1 cellular context compared by ENCODE assay signal in the genomic region with DNA sequence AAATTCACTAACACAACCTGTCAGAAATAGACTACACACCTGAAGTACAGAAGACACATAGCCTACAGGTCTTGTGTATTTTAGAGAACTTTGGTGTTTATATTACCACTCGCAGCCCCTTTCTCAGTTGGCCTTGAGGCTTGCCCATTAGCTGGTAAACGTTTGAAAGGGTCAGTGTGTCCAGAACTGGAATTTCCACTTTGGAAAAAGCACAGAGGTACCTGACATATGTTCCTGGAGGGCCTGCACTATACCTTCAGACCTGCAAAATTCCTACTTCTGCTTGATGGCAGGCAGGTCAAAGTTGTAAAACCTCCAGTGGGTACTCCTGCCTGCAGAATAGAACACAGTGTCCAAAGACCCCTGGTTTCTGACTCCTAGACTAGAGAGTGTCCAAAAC.
TF ChIP-seq lines count a peak whose summit lies in the region.

No MANE protein-coding gene starts in this region.

TF ChIP-seq in HepG2, 621 proteins besides CTCF, POLR2A, EP300 and RAD21:
- peak; percentile 35; the same call in 1 of the 2 replicates for TF ChIP-seq ARID5B (CRISPR knock-in tag; IDR thresholded peaks at IDR 0.05)
- 0 out of 2 replicates have a peak, but pooled peaks have one; percentile 13 for TF ChIP-seq BCL6 (CRISPR knock-in tag; IDR thresholded peaks at IDR 0.05)
- no peak for TF ChIP-seq BRCA1 (CRISPR knock-in tag; IDR thresholded peaks at IDR 0.05)
- 0 out of 2 replicates have a peak, but pooled peaks have one; percentile 10 for TF ChIP-seq RXRB (CRISPR knock-in tag; IDR thresholded peaks at IDR 0.05; ENCODE audit: borderline replicate concordance)
- TF ChIP-seq SOX6 (IDR thresholded peaks at IDR 0.05): no peak
- TF ChIP-seq SOX6 (CRISPR knock-in tag; IDR thresholded peaks at IDR 0.05): 0 out of 2 replicates have a peak, but pooled peaks have one; percentile 16
- TF ChIP-seq HDAC1 (CRISPR knock-in tag; IDR thresholded peaks at IDR 0.05): peak; percentile 26; the same call in 1 of the 2 replicates
- peak; percentile 7; the same call in 1 of the 2 replicates for TF ChIP-seq ZMYM4 (CRISPR knock-in tag; IDR thresholded peaks at IDR 0.05)
- 0 out of 2 replicates have a peak, but pooled peaks have one; percentile 22 for TF ChIP-seq SAP130 (CRISPR knock-in tag; IDR thresholded peaks at IDR 0.05; ENCODE audit: low read depth)
- peak; percentile 16; the same call in 1 of the 2 replicates for TF ChIP-seq SALL1 (CRISPR knock-in tag; IDR thresholded peaks at IDR 0.05)
- peak; percentile 19; the same call in 1 of the 2 replicates for TF ChIP-seq AHDC1 (CRISPR knock-in tag; IDR thresholded peaks at IDR 0.05; ENCODE audit: borderline replicate concordance)
- TF ChIP-seq SOX13 (IDR thresholded peaks at IDR 0.05): no peak
- peak in 1 of 2 experiments; percentile 30; a peak in 1 of 4 replicates for TF ChIP-seq SOX13 (CRISPR knock-in tag; conservative IDR thresholded peaks at IDR 0.05 in 1 of 2, IDR thresholded peaks at IDR 0.05 in 1 of 2)
- no peak for TF ChIP-seq TOPORS (CRISPR knock-in tag; IDR thresholded peaks at IDR 0.05)
- no peak for TF ChIP-seq TFAP4 (IDR thresholded peaks at IDR 0.05; ENCODE audit: borderline replicate concordance, low read depth)
- no peak for TF ChIP-seq KDM5B (CRISPR knock-in tag; IDR thresholded peaks at IDR 0.05; ENCODE audit: borderline replicate concordance)
- TF ChIP-seq FOXA3 (CRISPR knock-in tag; IDR thresholded peaks at IDR 0.05): 0 out of 2 replicates have a peak, but pooled peaks have one; percentile 40
- 0 out of 2 replicates have a peak, but pooled peaks have one; percentile 12 for TF ChIP-seq PPARG (CRISPR knock-in tag; conservative IDR thresholded peaks at IDR 0.05)
- TF ChIP-seq, protein P1, sequence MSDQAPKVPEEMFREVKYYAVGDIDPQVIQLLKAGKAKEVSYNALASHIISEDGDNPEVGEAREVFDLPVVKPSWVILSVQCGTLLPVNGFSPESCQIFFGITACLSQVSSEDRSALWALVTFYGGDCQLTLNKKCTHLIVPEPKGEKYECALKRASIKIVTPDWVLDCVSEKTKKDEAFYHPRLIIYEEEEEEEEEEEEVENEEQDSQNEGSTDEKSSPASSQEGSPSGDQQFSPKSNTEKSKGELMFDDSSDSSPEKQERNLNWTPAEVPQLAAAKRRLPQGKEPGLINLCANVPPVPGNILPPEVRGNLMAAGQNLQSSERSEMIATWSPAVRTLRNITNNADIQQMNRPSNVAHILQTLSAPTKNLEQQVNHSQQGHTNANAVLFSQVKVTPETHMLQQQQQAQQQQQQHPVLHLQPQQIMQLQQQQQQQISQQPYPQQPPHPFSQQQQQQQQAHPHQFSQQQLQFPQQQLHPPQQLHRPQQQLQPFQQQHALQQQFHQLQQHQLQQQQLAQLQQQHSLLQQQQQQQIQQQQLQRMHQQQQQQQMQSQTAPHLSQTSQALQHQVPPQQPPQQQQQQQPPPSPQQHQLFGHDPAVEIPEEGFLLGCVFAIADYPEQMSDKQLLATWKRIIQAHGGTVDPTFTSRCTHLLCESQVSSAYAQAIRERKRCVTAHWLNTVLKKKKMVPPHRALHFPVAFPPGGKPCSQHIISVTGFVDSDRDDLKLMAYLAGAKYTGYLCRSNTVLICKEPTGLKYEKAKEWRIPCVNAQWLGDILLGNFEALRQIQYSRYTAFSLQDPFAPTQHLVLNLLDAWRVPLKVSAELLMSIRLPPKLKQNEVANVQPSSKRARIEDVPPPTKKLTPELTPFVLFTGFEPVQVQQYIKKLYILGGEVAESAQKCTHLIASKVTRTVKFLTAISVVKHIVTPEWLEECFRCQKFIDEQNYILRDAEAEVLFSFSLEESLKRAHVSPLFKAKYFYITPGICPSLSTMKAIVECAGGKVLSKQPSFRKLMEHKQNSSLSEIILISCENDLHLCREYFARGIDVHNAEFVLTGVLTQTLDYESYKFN (CRISPR knock-in tag; conservative IDR thresholded peaks at IDR 0.05): peak; percentile 65
- peak; percentile 39; the same call in 1 of the 2 replicates for TF ChIP-seq HNF4A (CRISPR knock-in tag; IDR thresholded peaks at IDR 0.05)
